1 cellular context compared by ENCODE assay signal in genomic region chr12:55996201-55996714, GRCh38.
TF ChIP-seq lines count a peak whose summit lies in the region.

No MANE protein-coding gene starts in this region.

TF ChIP-seq in K562, 482 proteins besides CTCF, POLR2A, EP300 and RAD21 (continued from another document and continues in another):
- TF ChIP-seq ZBTB40 (IDR thresholded peaks at IDR 0.05) (no peak; the same call in 1 of the 2 replicates), ZBTB40 (CRISPR knock-in tag; IDR thresholded peaks at IDR 0.05) (no peak), NFIC (IDR thresholded peaks at IDR 0.05) (0 out of 2 replicates have a peak, but pooled peaks have one; percentile 18), PBX2 (CRISPR knock-in tag; IDR thresholded peaks at IDR 0.05; ENCODE audit: low read depth) (no peak), PBX2 (tag; conservative IDR thresholded peaks at IDR 0.05; ENCODE audit: low read depth) (no peak), ZNF224 (CRISPR knock-in tag; IDR thresholded peaks at IDR 0.05) (no peak), ZNF644 (tag; IDR thresholded peaks at IDR 0.05; ENCODE audit: low read depth) (no peak), AFF4 (CRISPR knock-in tag; IDR thresholded peaks at IDR 0.05) (0 out of 2 replicates have a peak, but pooled peaks have one; percentile 50), POLR3A (IDR thresholded peaks at IDR 0.05; ENCODE audit: borderline replicate concordance, extremely low read depth, insufficient read depth, insufficient read length) (no peak), MTA2 (IDR thresholded peaks at IDR 0.05; ENCODE audit: low read depth) (no peak), ZNF324 (CRISPR knock-in tag; IDR thresholded peaks at IDR 0.05) (no peak), HDGF (IDR thresholded peaks at IDR 0.05) (peak; percentile 74; the same call in 1 of the 2 replicates), MAFK (IDR thresholded peaks at IDR 0.05; ENCODE audit: low read length) (no peak), ZNF766 (CRISPR knock-in tag; conservative IDR thresholded peaks at IDR 0.05) (no peak), ZNF695 (CRISPR knock-in tag; IDR thresholded peaks at IDR 0.05) (no peak), STAT5A (IDR thresholded peaks at IDR 0.05; ENCODE audit: borderline replicate concordance, low read length) (no peak), ZNF24 (IDR thresholded peaks at IDR 0.05) (peak; percentile 50; the same call in 1 of the 2 replicates), MIER1 (IDR thresholded peaks at IDR 0.05; ENCODE audit: low read depth) (peak; percentile 58; the same call in 1 of the 2 replicates), TCF7 (IDR thresholded peaks at IDR 0.05; ENCODE audit: borderline replicate concordance) (no peak), PKNOX1 (IDR thresholded peaks at IDR 0.05) (no peak), NR1H2 (CRISPR knock-in tag; IDR thresholded peaks at IDR 0.05) (no peak), NCOA6 (IDR thresholded peaks at IDR 0.05) (no peak), HMG20B (CRISPR knock-in tag; IDR thresholded peaks at IDR 0.05) (no peak), MITF (IDR thresholded peaks at IDR 0.05) (no peak), BRF2 (IDR thresholded peaks at IDR 0.05; ENCODE audit: borderline replicate concordance, insufficient read depth, insufficient read length) (no peak), ZZZ3 (IDR thresholded peaks at IDR 0.05) (no peak), ZNF395 (CRISPR knock-in tag; IDR thresholded peaks at IDR 0.05) (no peak), KDM2B (CRISPR knock-in tag; IDR thresholded peaks at IDR 0.05) (no peak), MTA1 (IDR thresholded peaks at IDR 0.05; ENCODE audit: borderline replicate concordance) (peak; percentile 67; the same call in 1 of the 2 replicates), NFE2 (IDR thresholded peaks at IDR 0.05; ENCODE audit: low read depth) (no peak), PRPF4 (IDR thresholded peaks at IDR 0.05; ENCODE audit: insufficient read depth, low read depth, low read length, poor library complexity, severe bottlenecking) (no peak), ZBTB7A (IDR thresholded peaks at IDR 0.05; ENCODE audit: borderline replicate concordance, control insufficient read depth, low read depth, low read length) (0 out of 2 replicates have a peak, but pooled peaks have one; percentile 26), ZFP1 (CRISPR knock-in tag; IDR thresholded peaks at IDR 0.05) (no peak), ZNF512 (tag; IDR thresholded peaks at IDR 0.05) (no peak), NFE2L1 (tag; IDR thresholded peaks at IDR 0.05; ENCODE audit: borderline replicate concordance, low read depth) (no peak), USF1 (CRISPR knock-in tag; IDR thresholded peaks at IDR 0.05) (no peak), ZNF583 (CRISPR knock-in tag; IDR thresholded peaks at IDR 0.05) (no peak)
